Comparison of ENCODE assay signal across 27 cellular contexts in the genomic region with DNA sequence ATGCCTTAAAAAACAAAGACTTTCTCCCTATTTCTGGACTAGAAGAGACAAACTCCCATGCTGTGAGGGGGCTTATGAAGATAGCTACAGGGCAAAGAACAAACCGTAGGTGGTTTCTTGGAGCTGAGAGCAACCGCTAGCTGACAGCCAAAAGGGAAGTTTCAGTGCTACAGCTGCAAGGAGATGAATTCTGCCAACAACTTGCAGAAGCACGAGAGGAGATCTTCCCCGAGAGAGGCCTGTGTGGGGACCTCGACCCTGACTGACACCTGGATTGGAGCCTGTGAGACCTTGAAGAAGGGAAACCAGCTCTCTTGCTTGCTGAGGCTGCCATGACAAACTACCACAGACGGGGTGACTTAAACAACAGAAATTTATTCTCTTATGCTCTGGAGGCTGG.
DNase-seq lines count a peak whose midpoint lies in the region; ATAC-seq and TF ChIP-seq lines count a peak whose summit lies in the region.
"Had no signal": no experiment of that assay in that cellular context is flagged by ENCODE, and none has a peak within 500 bp of the region (broad histone marks: within the 10 kb centered on the region; RNA-seq: fewer than 3 reads in every experiment).

No MANE protein-coding gene starts in this region.

- 94 to 96% methylated on average over 5 to 6 of the region's 6 CpGs for WGBS in endodermal cell (ENCODE audit: insufficient coverage in 1 of 2, insufficient read length in 1 of 2), 2 experiments
- 76 to 85% methylated on average over 6 of the region's 6 CpGs for WGBS in thyroid gland, 2 donors

- H3K27me3 ChIP-seq in endodermal cell (ENCODE audit: control insufficient read depth, insufficient read depth, low read length, poor library complexity, severe bottlenecking) (no peaks in the 10 kb centered on the region), osteoblast (ENCODE audit: insufficient read depth, low read length) (no peaks in the 10 kb centered on the region), thyroid gland (no peaks in the 10 kb centered on the region)
- H3K27me3 ChIP-seq: cardiac muscle cell, esophagus squamous epithelium, gastrocnemius medialis, left lung, transverse colon had no signal

- no peak overlapping the region for H3K27ac ChIP-seq in endodermal cell (ENCODE audit: low read depth, low read length)
- H3K27ac ChIP-seq in osteoblast (ENCODE audit: low read depth, low read length) = no peak overlapping the region
- no peak overlapping the region for H3K27ac ChIP-seq in thyroid gland
- H3K27ac ChIP-seq: cardiac muscle cell, esophagus squamous epithelium, gastrocnemius medialis, left lung, transverse colon had no signal

- H3K79me2 ChIP-seq in osteoblast (ENCODE audit: insufficient read depth, low read length) = no peaks in the 10 kb centered on the region

- H4K20me1 ChIP-seq in osteoblast (ENCODE audit: insufficient read depth, low read length) = no peaks in the 10 kb centered on the region

- DNase-seq in endodermal cell (no peak), osteoblast (ENCODE audit: insufficient read length, low spot score, missing footprints) (no peak), thyroid gland (no peak)
- no peak for DNase-seq in T-helper 2 cell treated with Interferon-gamma antibody and Interleukin-4, amounts not matched to agents 5 μg/mL and 100 μg/mL, for 36 hours (ENCODE audit: low spot score)
- DNase-seq: activated CD4-positive, alpha-beta T cell treated with anti-CD3 and anti-CD28 coated beads, Interleukin-2, amount 50 U/mL, for 48 hours; activated CD4-positive, CD25-positive, alpha-beta regulatory T cell; activated CD8-positive, alpha-beta memory T cell treated with anti-CD3 and anti-CD28 coated beads, Interleukin-2, amount 50 U/mL, for 4 hours; aorta; cortex of kidney; esophagus squamous epithelium; gastrocnemius medialis; GOT3; hypothalamus; left lung; NCI-H1092 treated with DMSO at 0.1 percent for 48 hours; NCI-H2029; NCI-H748 treated with DMSO at 0.1 percent for 48 hours; stimulated activated CD8-positive, alpha-beta memory T cell treated with anti-CD3 and anti-CD28 coated beads, Interleukin-4, amount 100 ng/mL, for 48 hours; T1000; transverse colon had no signal

- H3K4me3 ChIP-seq in endodermal cell (ENCODE audit: low read length) (no peak overlapping the region), osteoblast (ENCODE audit: insufficient read depth, low read length) (no peak overlapping the region), thyroid gland (replicated peaks in 1 of 3) (no peak overlapping the region)
- H3K4me3 ChIP-seq: cardiac muscle cell, esophagus squamous epithelium, gastrocnemius medialis, left lung, transverse colon had no signal

- no peaks in the 10 kb centered on the region for H3K36me3 ChIP-seq in endodermal cell (ENCODE audit: control insufficient read depth, insufficient read depth, low read length)
- H3K36me3 ChIP-seq in osteoblast (ENCODE audit: insufficient read depth, low read length) = no peaks in the 10 kb centered on the region
- H3K36me3 ChIP-seq in thyroid gland = no peaks in the 10 kb centered on the region
- H3K36me3 ChIP-seq: cardiac muscle cell, esophagus squamous epithelium, gastrocnemius medialis, left lung, transverse colon had no signal

- intact Hi-C loops in thyroid gland (cut with DNase I) = no loop called here

- no peak overlapping the region for H3K4me3 Mint-ChIP-seq in endodermal cell
- H3K4me3 Mint-ChIP-seq in T-helper 2 cell treated with Interferon-gamma antibody and Interleukin-4, amounts not matched to agents 5 μg/mL and 100 μg/mL, for 36 hours = no peak overlapping the region
- H3K4me3 Mint-ChIP-seq: activated naive CD8-positive, alpha-beta T cell had no signal

- ATAC-seq in GM18909 (IDR thresholded peaks at IDR 0.05; ENCODE audit: poor library complexity, unreplicated experiment) (peak; percentile 90), HG02623 (IDR thresholded peaks at IDR 0.05; ENCODE audit: unreplicated experiment) (peak; percentile 55), HG03095 (IDR thresholded peaks at IDR 0.05; ENCODE audit: unreplicated experiment) (peak; percentile 65)
- ATAC-seq: gastrocnemius medialis, left lung, Right ventricle myocardium inferior had no signal

- H3K4me1 Mint-ChIP-seq in endodermal cell = no peaks in the 10 kb centered on the region
- H3K4me1 Mint-ChIP-seq in T-helper 2 cell treated with Interferon-gamma antibody and Interleukin-4, amounts not matched to agents 5 μg/mL and 100 μg/mL, for 36 hours (ENCODE audit: low read depth) = no peaks in the 10 kb centered on the region

- H3K27me3 Mint-ChIP-seq in endodermal cell (ENCODE audit: insufficient read depth) = no peaks in the 10 kb centered on the region
- no peaks in the 10 kb centered on the region for H3K27me3 Mint-ChIP-seq in T-helper 2 cell treated with Interferon-gamma antibody and Interleukin-4, amounts not matched to agents 5 μg/mL and 100 μg/mL, for 36 hours (ENCODE audit: low read depth)
- H3K27me3 Mint-ChIP-seq: activated naive CD8-positive, alpha-beta T cell had no signal

- no peak overlapping the region for H2AFZ ChIP-seq in osteoblast (ENCODE audit: low read length)

- H3K4me1 ChIP-seq in endodermal cell (ENCODE audit: control insufficient read depth, insufficient read depth, low read length) (no peaks in the 10 kb centered on the region), osteoblast (ENCODE audit: insufficient read depth, low read length) (no peaks in the 10 kb centered on the region), thyroid gland (no peaks in the 10 kb centered on the region)
- H3K4me1 ChIP-seq: esophagus squamous epithelium, gastrocnemius medialis, left lung, transverse colon had no signal

- no peaks in the 10 kb centered on the region for H3K9me3 ChIP-seq in endodermal cell (ENCODE audit: control insufficient read depth, low read length)
- H3K9me3 ChIP-seq in osteoblast (ENCODE audit: low read depth, low read length) = no peaks in the 10 kb centered on the region
- no peaks in the 10 kb centered on the region for H3K9me3 ChIP-seq in thyroid gland
- H3K9me3 ChIP-seq: esophagus squamous epithelium, gastrocnemius medialis, left lung, transverse colon had no signal

- TF ChIP-seq POLR2A in thyroid gland (IDR thresholded peaks at IDR 0.05) = no peak

- H3K9me3 Mint-ChIP-seq in endodermal cell = no peaks in the 10 kb centered on the region
- no peaks in the 10 kb centered on the region for H3K9me3 Mint-ChIP-seq in T-helper 2 cell treated with Interferon-gamma antibody and Interleukin-4, amounts not matched to agents 5 μg/mL and 100 μg/mL, for 36 hours
- H3K9me3 Mint-ChIP-seq: activated T-helper 2 cell treated with anti-CD3 and anti-CD28 coated beads, Interferon-gamma antibody, Interleukin-2, Interleukin-4, amounts not matched to agents 10 μg/mL and 5 μg/mL and 100 μg/mL, durations not matched to agents 14 hours and 24 hours and 36 hours had no signal

- H3K27ac Mint-ChIP-seq in endodermal cell = peak overlapping the region; percentile 35
- no peak overlapping the region for H3K27ac Mint-ChIP-seq in T-helper 2 cell treated with Interferon-gamma antibody and Interleukin-4, amounts not matched to agents 5 μg/mL and 100 μg/mL, for 36 hours
- H3K27ac Mint-ChIP-seq: activated naive CD8-positive, alpha-beta T cell; activated T-helper 2 cell treated with anti-CD3 and anti-CD28 coated beads, Interferon-gamma antibody, Interleukin-2, Interleukin-4, amounts not matched to agents 10 μg/mL and 5 μg/mL and 100 μg/mL, durations not matched to agents 14 hours and 24 hours and 36 hours had no signal

- TF ChIP-seq CTCF in endodermal cell (conservative IDR thresholded peaks at IDR 0.05) (no peak), osteoblast (IDR thresholded peaks at IDR 0.05; ENCODE audit: extremely low read depth, low read depth, low read length) (no peak), thyroid gland (IDR thresholded peaks at IDR 0.05) (no peak)

- no peak overlapping the region for H3K9ac ChIP-seq in endodermal cell (ENCODE audit: extremely low read depth, low read length, poor library complexity, severe bottlenecking)

- no peaks in the 10 kb centered on the region for H3K36me3 Mint-ChIP-seq in endodermal cell (ENCODE audit: low read depth)
- no peaks in the 10 kb centered on the region for H3K36me3 Mint-ChIP-seq in T-helper 2 cell treated with Interferon-gamma antibody and Interleukin-4, amounts not matched to agents 5 μg/mL and 100 μg/mL, for 36 hours (ENCODE audit: low read depth)
- H3K36me3 Mint-ChIP-seq: activated naive CD8-positive, alpha-beta T cell had no signal

- no peak overlapping the region for H3K4me2 ChIP-seq in osteoblast (ENCODE audit: insufficient read depth, low read length)
